Comparison of ENCODE assay signal across 20 cellular contexts in the genomic region with DNA sequence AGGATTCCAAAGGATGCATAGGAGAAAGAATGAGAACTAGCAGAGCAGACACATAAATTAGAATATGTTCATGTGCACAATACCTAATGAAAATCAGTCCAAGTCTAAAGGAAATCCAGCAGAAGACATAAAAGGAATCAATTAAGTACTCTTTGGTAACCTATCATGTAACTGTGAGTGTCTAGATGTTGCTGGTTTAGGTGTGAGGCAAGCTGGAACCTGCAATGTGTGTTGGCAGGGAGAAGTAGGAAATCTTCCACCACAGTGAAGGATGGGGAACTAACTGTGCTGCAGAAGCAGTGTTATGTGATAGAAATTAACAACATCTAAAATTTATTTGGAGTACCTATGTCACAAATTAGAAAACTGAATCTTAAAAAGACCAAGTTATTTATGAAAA.
DNase-seq lines count a peak whose midpoint lies in the region; ATAC-seq and TF ChIP-seq lines count a peak whose summit lies in the region.
"Had no signal": no experiment of that assay in that cellular context is flagged by ENCODE, and none has a peak within 500 bp of the region (broad histone marks: within the 10 kb centered on the region; RNA-seq: fewer than 3 reads in every experiment).

No MANE protein-coding gene starts in this region.

- H3K9me2 ChIP-seq in hepatocyte (replicated peaks; ENCODE audit: insufficient read depth): no peaks in the 10 kb centered on the region

- H3K27ac ChIP-seq in KMS-11: peak overlapping the region; percentile 25; the same call in 1 of the 2 replicates
- H3K27ac ChIP-seq in hepatocyte: peak overlapping the region; percentile 53
- H3K27ac ChIP-seq: A549, SK-N-MC had no signal

- H3K9ac ChIP-seq in KMS-11: no peak overlapping the region

- H3K27ac Mint-ChIP-seq in WTC11: peak overlapping the region; percentile 94
- H3K27ac Mint-ChIP-seq: CD8-positive, alpha-beta T cell; T-helper 1 cell treated with Interleukin-12 subunit alpha and Interleukin-12 subunit beta and Interleukin-4 antibody, amounts not matched to agents 30 μg/mL and 1 μg/mL, for 36 hours had no signal

- no peak for ATAC-seq in WTC11
- no peak for ATAC-seq in GM18909 (IDR thresholded peaks at IDR 0.05; ENCODE audit: poor library complexity, unreplicated experiment)
- ATAC-seq: A549; CD8-positive, alpha-beta T cell had no signal

- TF ChIP-seq CTCF in KMS-11 (conservative IDR thresholded peaks at IDR 0.05; ENCODE audit: low read depth, low read length) (no peak), WTC11 (IDR thresholded peaks at IDR 0.05) (no peak), hepatocyte (IDR thresholded peaks at IDR 0.05; ENCODE audit: poor library complexity) (no peak)

- peaks cover 24% of the 10 kb centered on the region for H3K4me1 Mint-ChIP-seq in WTC11

- H3K79me2 ChIP-seq in KMS-11 (ENCODE audit: insufficient read depth, low read depth) (no peaks in the 10 kb centered on the region), hepatocyte (no peaks in the 10 kb centered on the region)

- H3K9me3 Mint-ChIP-seq in WTC11: peaks cover 6% of the 10 kb centered on the region; the same call in 1 of the 2 replicates
- H3K9me3 Mint-ChIP-seq: CD8-positive, alpha-beta T cell; T-helper 1 cell treated with Interleukin-12 subunit alpha and Interleukin-12 subunit beta and Interleukin-4 antibody, amounts not matched to agents 30 μg/mL and 1 μg/mL, for 36 hours had no signal

- H3K36me3 Mint-ChIP-seq in WTC11: no peaks in the 10 kb centered on the region
- H3K36me3 Mint-ChIP-seq: CD8-positive, alpha-beta T cell had no signal

- H3K27me3 Mint-ChIP-seq in WTC11 (ENCODE audit: low read depth): no peaks in the 10 kb centered on the region

- peak; percentile 73 for DNase-seq in NCI-H1105 treated with DMSO at 0.1 percent for 48 hours (lab: John Stamatoyannopoulos, UW)
- DNase-seq in WTC11 (ENCODE audit: low spot score): no peak
- DNase-seq in hepatocyte (ENCODE audit: low spot score): no peak
- no peak for DNase-seq in retina
- DNase-seq in amygdala (lab: John Stamatoyannopoulos, UW): no peak
- DNase-seq: C1 segment of cervical spinal cord; CD8-positive, alpha-beta T cell; DMS 273 treated with DMSO at 0.1 percent for 48 hours; DMS79; GF-D8; Karpas-422; NCI-H1694 treated with DMSO at 0.1 percent for 48 hours; NCI-H446; NCI-H524 treated with DMSO at 0.1 percent for 48 hours; SIG-M5 had no signal

- H3K4me3 ChIP-seq in KMS-11 (IDR thresholded peaks at IDR 0.05; ENCODE audit: insufficient read depth, low read depth, low read length): no peak overlapping the region
- no peak overlapping the region for H3K4me3 ChIP-seq in hepatocyte
- H3K4me3 ChIP-seq: A549, SK-N-MC had no signal

- H2AFZ ChIP-seq in KMS-11 (ENCODE audit: low read depth) (no peak overlapping the region), hepatocyte (no peak overlapping the region)

- no peak overlapping the region for H3K4me3 Mint-ChIP-seq in WTC11
- H3K4me3 Mint-ChIP-seq: CD8-positive, alpha-beta T cell; T-helper 1 cell treated with Interleukin-12 subunit alpha and Interleukin-12 subunit beta and Interleukin-4 antibody, amounts not matched to agents 30 μg/mL and 1 μg/mL, for 36 hours had no signal

- H3K36me3 ChIP-seq in KMS-11 (ENCODE audit: insufficient read depth) (no peaks in the 10 kb centered on the region), hepatocyte (replicated peaks; ENCODE audit: insufficient read depth, low read depth) (no peaks in the 10 kb centered on the region)

- no peaks in the 10 kb centered on the region for H4K20me1 ChIP-seq in KMS-11 (ENCODE audit: insufficient read depth)
- no peaks in the 10 kb centered on the region for H4K20me1 ChIP-seq in hepatocyte (ENCODE audit: insufficient read depth, poor library complexity, severe bottlenecking)

- CTCF ChIA-PET in WTC11 (lab: Charles Lee): no interaction called here

- H3K4me1 ChIP-seq in KMS-11 (ENCODE audit: low read depth, poor library complexity, severe bottlenecking): peaks cover 78% of the 10 kb centered on the region
- no peaks in the 10 kb centered on the region for H3K4me1 ChIP-seq in hepatocyte (ENCODE audit: insufficient read depth)
- H3K4me1 ChIP-seq: A549 had no signal

- no peaks in the 10 kb centered on the region for H3K27me3 ChIP-seq in KMS-11 (ENCODE audit: insufficient read depth, low read depth)
- H3K27me3 ChIP-seq in hepatocyte: no peaks in the 10 kb centered on the region

- peak overlapping the region; percentile 72 for H3K4me2 ChIP-seq in KMS-11
- no peak overlapping the region for H3K4me2 ChIP-seq in hepatocyte
- H3K4me2 ChIP-seq: A549 had no signal

- POLR2A ChIA-PET in WTC11 (lab: Charles Lee): no interaction called here

- H3K9me3 ChIP-seq in hepatocyte (ENCODE audit: low read depth): no peaks in the 10 kb centered on the region
- H3K9me3 ChIP-seq: A549 had no signal

TF ChIP-seq in WTC11, 78 proteins besides CTCF, POLR2A, EP300 and RAD21 (continues in another document):
- no peak for TF ChIP-seq ESRRA (CRISPR knock-in tag; IDR thresholded peaks at IDR 0.05; ENCODE audit: borderline replicate concordance)
- no peak for TF ChIP-seq TCF7 (CRISPR knock-in tag; IDR thresholded peaks at IDR 0.05; ENCODE audit: low read depth)
- TF ChIP-seq, protein P1, sequence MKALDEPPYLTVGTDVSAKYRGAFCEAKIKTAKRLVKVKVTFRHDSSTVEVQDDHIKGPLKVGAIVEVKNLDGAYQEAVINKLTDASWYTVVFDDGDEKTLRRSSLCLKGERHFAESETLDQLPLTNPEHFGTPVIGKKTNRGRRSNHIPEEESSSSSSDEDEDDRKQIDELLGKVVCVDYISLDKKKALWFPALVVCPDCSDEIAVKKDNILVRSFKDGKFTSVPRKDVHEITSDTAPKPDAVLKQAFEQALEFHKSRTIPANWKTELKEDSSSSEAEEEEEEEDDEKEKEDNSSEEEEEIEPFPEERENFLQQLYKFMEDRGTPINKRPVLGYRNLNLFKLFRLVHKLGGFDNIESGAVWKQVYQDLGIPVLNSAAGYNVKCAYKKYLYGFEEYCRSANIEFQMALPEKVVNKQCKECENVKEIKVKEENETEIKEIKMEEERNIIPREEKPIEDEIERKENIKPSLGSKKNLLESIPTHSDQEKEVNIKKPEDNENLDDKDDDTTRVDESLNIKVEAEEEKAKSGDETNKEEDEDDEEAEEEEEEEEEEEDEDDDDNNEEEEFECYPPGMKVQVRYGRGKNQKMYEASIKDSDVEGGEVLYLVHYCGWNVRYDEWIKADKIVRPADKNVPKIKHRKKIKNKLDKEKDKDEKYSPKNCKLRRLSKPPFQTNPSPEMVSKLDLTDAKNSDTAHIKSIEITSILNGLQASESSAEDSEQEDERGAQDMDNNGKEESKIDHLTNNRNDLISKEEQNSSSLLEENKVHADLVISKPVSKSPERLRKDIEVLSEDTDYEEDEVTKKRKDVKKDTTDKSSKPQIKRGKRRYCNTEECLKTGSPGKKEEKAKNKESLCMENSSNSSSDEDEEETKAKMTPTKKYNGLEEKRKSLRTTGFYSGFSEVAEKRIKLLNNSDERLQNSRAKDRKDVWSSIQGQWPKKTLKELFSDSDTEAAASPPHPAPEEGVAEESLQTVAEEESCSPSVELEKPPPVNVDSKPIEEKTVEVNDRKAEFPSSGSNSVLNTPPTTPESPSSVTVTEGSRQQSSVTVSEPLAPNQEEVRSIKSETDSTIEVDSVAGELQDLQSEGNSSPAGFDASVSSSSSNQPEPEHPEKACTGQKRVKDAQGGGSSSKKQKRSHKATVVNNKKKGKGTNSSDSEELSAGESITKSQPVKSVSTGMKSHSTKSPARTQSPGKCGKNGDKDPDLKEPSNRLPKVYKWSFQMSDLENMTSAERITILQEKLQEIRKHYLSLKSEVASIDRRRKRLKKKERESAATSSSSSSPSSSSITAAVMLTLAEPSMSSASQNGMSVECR (CRISPR knock-in tag; IDR thresholded peaks at IDR 0.05; ENCODE audit: borderline replicate concordance): no peak
- TF ChIP-seq SOX15 (CRISPR knock-in tag; IDR thresholded peaks at IDR 0.05): no peak
- TF ChIP-seq, protein P2, sequence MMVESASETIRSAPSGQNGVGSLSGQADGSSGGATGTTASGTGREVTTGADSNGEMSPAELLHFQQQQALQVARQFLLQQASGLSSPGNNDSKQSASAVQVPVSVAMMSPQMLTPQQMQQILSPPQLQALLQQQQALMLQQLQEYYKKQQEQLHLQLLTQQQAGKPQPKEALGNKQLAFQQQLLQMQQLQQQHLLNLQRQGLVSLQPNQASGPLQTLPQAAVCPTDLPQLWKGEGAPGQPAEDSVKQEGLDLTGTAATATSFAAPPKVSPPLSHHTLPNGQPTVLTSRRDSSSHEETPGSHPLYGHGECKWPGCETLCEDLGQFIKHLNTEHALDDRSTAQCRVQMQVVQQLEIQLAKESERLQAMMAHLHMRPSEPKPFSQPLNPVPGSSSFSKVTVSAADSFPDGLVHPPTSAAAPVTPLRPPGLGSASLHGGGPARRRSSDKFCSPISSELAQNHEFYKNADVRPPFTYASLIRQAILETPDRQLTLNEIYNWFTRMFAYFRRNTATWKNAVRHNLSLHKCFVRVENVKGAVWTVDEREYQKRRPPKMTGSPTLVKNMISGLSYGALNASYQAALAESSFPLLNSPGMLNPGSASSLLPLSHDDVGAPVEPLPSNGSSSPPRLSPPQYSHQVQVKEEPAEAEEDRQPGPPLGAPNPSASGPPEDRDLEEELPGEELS (CRISPR knock-in tag; IDR thresholded peaks at IDR 0.05): no peak
- TF ChIP-seq, protein P3, sequence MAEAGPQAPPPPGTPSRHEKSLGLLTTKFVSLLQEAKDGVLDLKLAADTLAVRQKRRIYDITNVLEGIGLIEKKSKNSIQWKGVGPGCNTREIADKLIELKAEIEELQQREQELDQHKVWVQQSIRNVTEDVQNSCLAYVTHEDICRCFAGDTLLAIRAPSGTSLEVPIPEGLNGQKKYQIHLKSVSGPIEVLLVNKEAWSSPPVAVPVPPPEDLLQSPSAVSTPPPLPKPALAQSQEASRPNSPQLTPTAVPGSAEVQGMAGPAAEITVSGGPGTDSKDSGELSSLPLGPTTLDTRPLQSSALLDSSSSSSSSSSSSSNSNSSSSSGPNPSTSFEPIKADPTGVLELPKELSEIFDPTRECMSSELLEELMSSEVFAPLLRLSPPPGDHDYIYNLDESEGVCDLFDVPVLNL (CRISPR knock-in tag; IDR thresholded peaks at IDR 0.05; ENCODE audit: borderline replicate concordance, low read depth): no peak
- no peak for TF ChIP-seq ETV6 (CRISPR knock-in tag; IDR thresholded peaks at IDR 0.05)
